8 cellular contexts compared by ENCODE assay signal in genomic region chr3:9916734-9917680, GRCh38. TPM values are rescaled to one million over a fixed set of nuclear protein-coding genes. Genes with fewer than 3 reads are reported as not detected.
A peak's percentile ranks its signal among the peaks of the same experiment; 100 is the strongest.
DNase-seq lines count a peak whose midpoint lies in the region; ATAC-seq and TF ChIP-seq lines count a peak whose summit lies in the region.

Gene IL17RC, plus strand, starts transcription at chr3:9917098. Its CDS starts 218 bp downstream, at chr3:9917316.

- TF ChIP-seq POLR2A in prostate gland (IDR thresholded peaks at IDR 0.05) = peak; percentile 80

- no peak within 1 kb of the TSS for H3K27ac ChIP-seq in CD8-positive, alpha-beta T cell (ENCODE audit: low read depth, low read length)
- H3K27ac ChIP-seq in brain microvascular endothelial cell = peak within 1 kb of the TSS; percentile 30
- peak within 1 kb of the TSS; percentile 92 to 94 for H3K27ac ChIP-seq in prostate gland

- peaks cover 13% of the 10 kb centered on the region for H3K4me1 ChIP-seq in CD8-positive, alpha-beta T cell (ENCODE audit: insufficient read depth, low read length)
- peaks cover 12% of the 10 kb centered on the region for H3K4me1 ChIP-seq in prostate gland (replicated peaks)

- ATAC-seq in CD8-positive, alpha-beta T cell = peak; percentile 48
- no peak for ATAC-seq in HG02970 (IDR thresholded peaks at IDR 0.05; ENCODE audit: low FRiP score, unreplicated experiment)
- ATAC-seq in GM18517 (IDR thresholded peaks at IDR 0.05; ENCODE audit: unreplicated experiment) = no peak

- intact Hi-C loops in CD8-positive, alpha-beta T cell (cut with DNase I, micrococcal nuclease) = loop anchor here in 1 of 2 experiments (2.0 kb wide), 1 partner anchor 16 kb away; the partner anchor contains the start of gene CRELD1
- intact Hi-C loops in prostate gland (cut with DNase I) = loop anchor here (1.0 to 10.0 kb wide), 4 partner anchors 29 to 182 kb away; partner anchors contain the start of gene BRPF1

- H3K9me3 Mint-ChIP-seq in CD8-positive, alpha-beta T cell = no peaks in the 10 kb centered on the region

- POLR2A ChIA-PET in CD8-positive, alpha-beta T cell (lab: Charles Lee) = interaction anchor here (1.1 to 3.6 kb wide), 2 partner anchors 16 to 35 kb away, joined by 3 to 13 read pairs; partner anchors contain the start of gene CRELD1

- peaks cover 2% of the 10 kb centered on the region for H3K36me3 Mint-ChIP-seq in CD8-positive, alpha-beta T cell

- WGBS in prostate gland = 6% methylated on average over 19 of the region's 19 CpGs

- H3K27ac Mint-ChIP-seq in CD8-positive, alpha-beta T cell = no peak within 1 kb of the TSS

- H3K27me3 Mint-ChIP-seq in CD8-positive, alpha-beta T cell (ENCODE audit: low read depth) = peaks cover 11% of the 10 kb centered on the region

- no peaks in the 10 kb centered on the region for H3K9me3 ChIP-seq in CD8-positive, alpha-beta T cell (ENCODE audit: low read length)
- H3K9me3 ChIP-seq in prostate gland = no peaks in the 10 kb centered on the region

- H3K4me1 Mint-ChIP-seq in CD8-positive, alpha-beta T cell (ENCODE audit: low read depth) = peaks cover 16% of the 10 kb centered on the region

- peak within 1 kb of the TSS; percentile 81 for H3K4me3 Mint-ChIP-seq in CD8-positive, alpha-beta T cell

- DNase-seq in CD8-positive, alpha-beta T cell = peak in 1 of 7 experiments; percentile 37
- DNase-seq in HuH-7.5 (ENCODE audit: low spot score) = peak; percentile 95
- peak; percentile 37 for DNase-seq in SHP77 treated with DMSO at 0.1 percent for 48 hours (lab: John Stamatoyannopoulos, UW)
- peak; percentile 79 for DNase-seq in brain microvascular endothelial cell
- DNase-seq in hippocampal formation (lab: John Stamatoyannopoulos, UW) = peak; percentile 46 to 49
- DNase-seq in prostate gland (ENCODE audit: low spot score) = peak; percentile 95

- CTCF ChIA-PET in CD8-positive, alpha-beta T cell (lab: Charles Lee) = interaction anchor here (4.0 kb wide), 1 partner anchor 16 kb away, joined by 13 read pairs; the partner anchor contains the start of gene CRELD1

- in situ Hi-C loops in brain microvascular endothelial cell (cut with HindIII; ENCODE audit: low pct_ligation_motif_present, low sequenced_read_pairs) = no loop called here

- H3K36me3 ChIP-seq in CD8-positive, alpha-beta T cell (ENCODE audit: insufficient read depth, low read length) = no peaks in the 10 kb centered on the region
- H3K36me3 ChIP-seq in brain microvascular endothelial cell (replicated peaks) (no peaks in the 10 kb centered on the region), prostate gland (no peaks in the 10 kb centered on the region)

- peak within 1 kb of the TSS; percentile 56 for H3K4me3 ChIP-seq in CD8-positive, alpha-beta T cell (ENCODE audit: low read depth, low read length)
- peak within 1 kb of the TSS; percentile 61 for H3K4me3 ChIP-seq in brain microvascular endothelial cell (ENCODE audit: low read depth, low read length)
- H3K4me3 ChIP-seq in prostate gland = peak within 1 kb of the TSS; percentile 46 to 51

- TF ChIP-seq CTCF in CD8-positive, alpha-beta T cell (IDR thresholded peaks at IDR 0.05) = no peak
- no peak for TF ChIP-seq CTCF in brain microvascular endothelial cell (IDR thresholded peaks at IDR 0.05; ENCODE audit: low read depth, low read length, missing control alignments)
- TF ChIP-seq CTCF in prostate gland (IDR thresholded peaks at IDR 0.05) = peak in 2 of 4 experiments; percentile 13 to 15

- H3K27me3 ChIP-seq in CD8-positive, alpha-beta T cell (ENCODE audit: insufficient read depth, low read length) = no peaks in the 10 kb centered on the region
- H3K27me3 ChIP-seq in brain microvascular endothelial cell (replicated peaks) = no peaks in the 10 kb centered on the region
- H3K27me3 ChIP-seq in prostate gland (replicated peaks; ENCODE audit: insufficient read depth) = no peaks in the 10 kb centered on the region

RNA-seq across cellular contexts. Expression of gene IL17RC, which starts in this region (rescaled TPM):
- under 1 TPM; 0.71 to 0.83 TPM for total RNA-seq in CD8-positive, alpha-beta T cell
- total RNA-seq in prostate gland = 100 to 1,000 TPM in 1 of 2 donors, 10 to 100 TPM in 1; 80.7 to 152 TPM

Comparison
In these comparisons a context has a peak if more than half of its experiments do, and no peak if none do; other contexts are left out.
1. RNA of gene IL17RC (total RNA-seq): 80.7 to 152 TPM in prostate gland; 0.71 to 0.83 TPM in CD8-positive, alpha-beta T cell; every median in the first group is over 10 times any median in the second.
2. Peak in ATAC-seq and H3K4me3 ChIP-seq in CD8-positive, alpha-beta T cell; RNA of the gene not detected or under 1 TPM.
3. Peak in every context shown above with its lines, with median percentiles within 50 percentile points of each other: H3K4me3 ChIP-seq.